Comparison of ENCODE assay signal across 9 cellular contexts in the genomic region with DNA sequence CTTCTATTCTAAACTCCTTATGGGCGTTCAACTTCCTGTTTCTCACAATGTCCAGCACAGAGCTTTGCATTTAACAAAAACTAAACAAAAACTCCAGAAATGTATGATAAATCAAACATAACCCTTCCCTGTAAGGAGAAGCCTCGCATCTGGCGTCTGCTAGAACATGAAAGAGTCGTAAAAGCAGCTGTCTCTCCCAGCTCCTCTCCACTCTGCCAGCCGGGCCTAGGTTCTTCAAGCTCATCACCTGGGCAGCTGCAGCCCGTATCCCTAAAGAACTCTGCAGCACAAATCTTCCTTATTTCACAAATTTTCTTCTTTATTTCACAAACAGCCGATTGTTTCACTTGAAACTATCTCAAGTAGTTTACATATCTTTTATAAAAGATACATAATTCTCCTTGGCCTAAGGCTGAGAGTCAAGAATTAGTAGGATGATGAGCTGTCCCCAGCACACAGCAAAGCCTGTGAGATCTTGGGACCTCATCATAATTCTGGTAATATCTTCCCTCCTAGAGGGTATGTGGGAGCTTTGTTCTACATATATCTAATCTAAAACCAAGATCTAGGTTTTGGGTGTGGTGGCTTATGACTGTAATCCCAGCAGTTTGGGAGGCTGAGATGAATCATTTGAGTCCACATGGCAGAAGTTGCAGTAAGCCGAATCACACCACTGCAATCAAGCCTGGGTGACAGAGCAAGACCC. TPM values are rescaled to one million over a fixed set of nuclear protein-coding genes. Genes with fewer than 3 reads are reported as not detected.
DNase-seq lines count a peak whose midpoint lies in the region; ATAC-seq, FAIRE-seq and TF ChIP-seq lines count a peak whose summit lies in the region.
"Had no signal": no experiment of that assay in that cellular context is flagged by ENCODE, and none has a peak within 500 bp of the region (broad histone marks: within the 10 kb centered on the region; RNA-seq: fewer than 3 reads in every experiment).

No MANE protein-coding gene starts in this region.

- POLR2A ChIA-PET in PC-3 (lab: Charles Lee; ENCODE audit: unreplicated experiment) = interaction anchor here (0.7 kb wide), 2 partner anchors 31 to 51 kb away, joined by 3 to 4 read pairs; no protein-coding TSS in a partner anchor

- BruUV-seq in PC-3 (replicated peaks; lab: Mats Ljungman, UMichigan) = no TSS peak

- H3K36me3 ChIP-seq in PC-3 (ENCODE audit: low read depth, low read length) (peaks cover 66% of the 10 kb centered on the region), neural progenitor cell (no peaks in the 10 kb centered on the region), WERI-Rb-1 (no peaks in the 10 kb centered on the region)

- H2AFZ ChIP-seq in PC-3 (ENCODE audit: low read length) = no peak overlapping the region
- no peak overlapping the region for H2AFZ ChIP-seq in neural progenitor cell (replicated peaks)

- H3K4me3 ChIP-seq in PC-3 (ENCODE audit: low read length) (no peak overlapping the region), neural progenitor cell (no peak overlapping the region), WERI-Rb-1 (ENCODE audit: low read depth, low read length) (no peak overlapping the region)

- H3K36me3 Mint-ChIP-seq in CD14-positive monocyte (peaks cover 72 to 78% of the 10 kb centered on the region in 2 donors), neural progenitor cell (peaks cover 13% of the 10 kb centered on the region)

- no peaks in the 10 kb centered on the region for H3K27me3 Mint-ChIP-seq in CD14-positive monocyte (ENCODE audit: low read depth in 3 of 3)
- H3K27me3 Mint-ChIP-seq in neural progenitor cell (ENCODE audit: insufficient read depth, low read depth) = peaks cover 2% of the 10 kb centered on the region
- H3K27me3 Mint-ChIP-seq: activated naive CD4-positive, alpha-beta T cell treated with anti-CD3 and anti-CD28 coated beads, Interleukin-2, amount 50 U/mL, for 24 hours had no signal

- TF ChIP-seq CTCF in CD14-positive monocyte (IDR thresholded peaks at IDR 0.05) (no peak), PC-3 (conservative IDR thresholded peaks at IDR 0.05; ENCODE audit: low read depth, low read length) (no peak), neural progenitor cell (IDR thresholded peaks at IDR 0.05) (no peak), WERI-Rb-1 (IDR thresholded peaks at IDR 0.05; ENCODE audit: low read depth, low read length) (no peak)

- H3K4me2 ChIP-seq in PC-3 (ENCODE audit: low read length) (peak overlapping the region; percentile 40; the same call in 1 of the 2 replicates), neural progenitor cell (no peak overlapping the region)

- DNase-seq in CD14-positive monocyte (ENCODE audit: low spot score) = no peak
- DNase-seq in PC-3 = peak; percentile 83
- DNase-seq in central memory CD4-positive, alpha-beta T cell = peak; percentile 31
- no peak for DNase-seq in neural progenitor cell (ENCODE audit: low spot score)
- no peak for DNase-seq in GM12891 (ENCODE audit: insufficient read length, low spot score)
- no peak for DNase-seq in NK-92 (lab: John Stamatoyannopoulos, UW; ENCODE audit: unreplicated experiment)
- DNase-seq in WERI-Rb-1 = no peak

- H3K79me2 ChIP-seq in PC-3 (ENCODE audit: low read length) = peaks cover 74% of the 10 kb centered on the region
- H3K79me2 ChIP-seq in neural progenitor cell (ENCODE audit: low read depth) = no peaks in the 10 kb centered on the region

- no peaks in the 10 kb centered on the region for H3K9me3 ChIP-seq in PC-3 (ENCODE audit: low read length)
- H3K9me3 ChIP-seq in neural progenitor cell (ENCODE audit: low read depth) = no peaks in the 10 kb centered on the region
- peaks cover 2% of the 10 kb centered on the region for H3K9me3 ChIP-seq in WERI-Rb-1 (ENCODE audit: severe bottlenecking)

- H3K27ac Mint-ChIP-seq in CD14-positive monocyte = peak overlapping the region; percentile 27 to 87 (median 66)
- peak overlapping the region; percentile 1 for H3K27ac Mint-ChIP-seq in neural progenitor cell
- H3K27ac Mint-ChIP-seq: activated naive CD4-positive, alpha-beta T cell treated with anti-CD3 and anti-CD28 coated beads, Interleukin-2, amount 50 U/mL, for 24 hours had no signal

- no peaks in the 10 kb centered on the region for H3K9me2 ChIP-seq in PC-3 (replicated peaks; ENCODE audit: low read length)

- H3K27me3 ChIP-seq in PC-3 (ENCODE audit: low read length) (no peaks in the 10 kb centered on the region), neural progenitor cell (peaks cover 4% of the 10 kb centered on the region), WERI-Rb-1 (ENCODE audit: insufficient read depth, low read depth, severe bottlenecking) (no peaks in the 10 kb centered on the region)

- peak; percentile 76 for ATAC-seq in PC-3
- no peak for ATAC-seq in HG02973 (IDR thresholded peaks at IDR 0.05; ENCODE audit: unreplicated experiment)

- no peak for FAIRE-seq in GM12891 (lab: Jason Lieb, UNC)

- H3K9me3 Mint-ChIP-seq in CD14-positive monocyte (no peaks in the 10 kb centered on the region), neural progenitor cell (peaks cover 7% of the 10 kb centered on the region)
- H3K9me3 Mint-ChIP-seq: activated naive CD4-positive, alpha-beta T cell treated with anti-CD3 and anti-CD28 coated beads, Interleukin-2, amount 50 U/mL, for 24 hours had no signal

- H3K9ac ChIP-seq in PC-3 (ENCODE audit: low read length) = peak overlapping the region; percentile 67
- no peak overlapping the region for H3K9ac ChIP-seq in neural progenitor cell

- TF ChIP-seq POLR2A in GM12891 (IDR thresholded peaks at IDR 0.05; ENCODE audit: low read depth, low read length) = no peak

- H4K20me1 ChIP-seq in PC-3 (ENCODE audit: low read length) (peaks cover 40% of the 10 kb centered on the region), neural progenitor cell (ENCODE audit: low read depth) (no peaks in the 10 kb centered on the region)

- peaks cover 35% of the 10 kb centered on the region for H3K4me1 ChIP-seq in PC-3 (ENCODE audit: insufficient read depth, low read length)
- H3K4me1 ChIP-seq in neural progenitor cell = no peaks in the 10 kb centered on the region

- H3K27ac ChIP-seq in PC-3 (ENCODE audit: low read length) (peak overlapping the region; percentile 95), neural progenitor cell (no peak overlapping the region), WERI-Rb-1 (no peak overlapping the region)

- H3K4me1 Mint-ChIP-seq in CD14-positive monocyte (peaks cover 6% of the 10 kb centered on the region), neural progenitor cell (peaks cover 25% of the 10 kb centered on the region)

- CTCF ChIA-PET in PC-3 (lab: Charles Lee) = interaction anchor here (1.0 kb wide), 1 partner anchor 12 kb away, joined by 3 read pairs; no protein-coding TSS in a partner anchor

- H3K4me3 Mint-ChIP-seq in CD14-positive monocyte (no peak overlapping the region), neural progenitor cell (no peak overlapping the region)
- H3K4me3 Mint-ChIP-seq: activated naive CD4-positive, alpha-beta T cell treated with anti-CD3 and anti-CD28 coated beads, Interleukin-2, amount 50 U/mL, for 24 hours had no signal

- intact Hi-C loops in CD14-positive monocyte (cut with micrococcal nuclease) = loop anchor here in 1 of 2 donors (5.0 kb wide), 1 partner anchor 80 kb away; no protein-coding TSS in a partner anchor
- intact Hi-C loops in PC-3 (cut with micrococcal nuclease) = no loop called here

- H3F3A ChIP-seq in PC-3 (ENCODE audit: low read length, unreplicated experiment) (peaks cover 30% of the 10 kb centered on the region), neural progenitor cell (ENCODE audit: low read depth) (no peaks in the 10 kb centered on the region)

TF ChIP-seq in GM12891, 5 proteins besides CTCF, POLR2A, EP300 and RAD21:
- TF ChIP-seq TAF1 (IDR thresholded peaks at IDR 0.05; ENCODE audit: low read depth, low read length) (no peak), PAX5 (IDR thresholded peaks at IDR 0.05; ENCODE audit: insufficient read depth, low read length, severe bottlenecking) (no peak), POLR2AphosphoS5 (IDR thresholded peaks at IDR 0.05; ENCODE audit: low read depth, low read length) (no peak), POU2F2 (IDR thresholded peaks at IDR 0.05; ENCODE audit: low read depth, low read length) (no peak), SPI1 (IDR thresholded peaks at IDR 0.05; ENCODE audit: low read depth, low read length) (no peak)

RNA-seq across cellular contexts. Expression of a gene that starts 35.3 kb away (rescaled TPM):
- 1,000 to 10,000 TPM; 2,046 to 2,079 TPM for polyA plus RNA-seq in CD14-positive monocyte
- 2,114 and 2,202 TPM in 2 replicates for total RNA-seq in PC-3 (2014; rRNA removed)
- total RNA-seq in neural progenitor cell (ENCODE audit: low replicate concordance) = 20.1 and 21.8 TPM in 2 replicates
- polyA plus RNA-seq in GM12891 (2012; ENCODE audit: low read depth, missing spikeins) = 59.1 TPM

Comparison
In these comparisons a context has a peak if more than half of its experiments do, and no peak if none do; other contexts are left out.
1. DNase-seq: peak in PC-3 (single experiment) and central memory CD4-positive, alpha-beta T cell (single experiment); none in CD14-positive monocyte (single experiment), neural progenitor cell (single experiment), GM12891 (single experiment), NK-92 (single experiment) and WERI-Rb-1 (single experiment).
2. RNA of a gene that starts 35.3 kb away (total RNA-seq): 2,114 to 2,202 TPM in PC-3; 20.1 to 21.8 TPM in neural progenitor cell; every median in the first group is over 10 times any median in the second.